15 cellular contexts compared by ENCODE assay signal in the genomic region with DNA sequence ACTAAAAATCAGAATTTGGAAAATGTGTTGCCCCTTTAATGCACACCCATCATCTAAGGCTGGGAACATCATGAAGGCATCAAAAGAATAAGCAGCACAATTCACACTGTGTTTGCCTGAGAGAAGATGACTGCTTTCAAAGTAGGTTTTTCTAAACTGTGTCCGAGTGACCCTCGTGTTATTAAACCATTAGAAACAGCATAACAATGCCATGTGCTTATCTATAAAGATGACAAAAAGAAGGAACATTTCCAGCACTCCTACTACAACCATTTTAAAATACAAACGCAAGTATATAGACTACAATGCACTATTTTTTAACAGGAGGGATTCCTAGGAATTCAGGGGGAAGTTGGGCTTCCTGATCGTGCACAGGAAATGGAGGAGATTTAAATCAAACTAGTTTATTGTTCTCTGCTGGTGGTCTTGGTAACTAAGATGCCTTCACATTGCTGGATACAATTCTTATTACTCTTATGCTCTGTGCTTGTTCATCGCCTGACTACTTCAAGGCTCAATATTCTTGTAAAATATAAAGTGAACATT.
DNase-seq lines count a peak whose midpoint lies in the region; ATAC-seq and TF ChIP-seq lines count a peak whose summit lies in the region.
"Had no signal": no experiment of that assay in that cellular context is flagged by ENCODE, and none has a peak within 500 bp of the region (broad histone marks: within the 10 kb centered on the region; RNA-seq: fewer than 3 reads in every experiment).

No MANE protein-coding gene starts in this region.

- H3K27me3 ChIP-seq in dorsolateral prefrontal cortex, result no peaks in the 10 kb centered on the region
- H3K27me3 ChIP-seq in foreskin keratinocyte, result no peaks in the 10 kb centered on the region
- H3K27me3 ChIP-seq: esophagus muscularis mucosa had no signal

- DNase-seq in CD1c-positive myeloid dendritic cell (ENCODE audit: extremely low spot score) (peak; percentile 36), KBM-7 (peak; percentile 18), dorsolateral prefrontal cortex (no peak), naive B cell (no peak), SKM-1 treated with dmso at 0.1 percent for 144 hours (lab: John Stamatoyannopoulos, UW; ENCODE audit: unreplicated experiment) (no peak), NCI-H1694 (lab: John Stamatoyannopoulos, UW) (no peak), foreskin keratinocyte (no peak)
- DNase-seq in activated T-cell treated with anti-CD3 and anti-CD28 coated beads, Interleukin-2, amount 50 U/mL, for 4 hours, result no peak
- DNase-seq: activated CD4-positive, alpha-beta T cell treated with anti-CD3 and anti-CD28 coated beads, Interleukin-2, amount 10 ng/mL, durations not matched to agents 24 days and 14 days; activated naive CD4-positive, alpha-beta T cell treated with anti-CD3 and anti-CD28 coated beads, Interleukin-2, amount 10 ng/mL, durations not matched to agents 7 days and 5 days; naive thymus-derived CD4-positive, alpha-beta T cell; NCI-H1436 treated with DMSO at 0.1 percent for 48 hours; NCI-H345 had no signal

- H3K27ac ChIP-seq in dorsolateral prefrontal cortex (peak overlapping the region in 56 of 59 donors; percentile 1 to 82 (median 58)), foreskin keratinocyte (no peak overlapping the region)

- ATAC-seq in naive B cell (ENCODE audit: low read depth in 2 of 2) (no peak), foreskin keratinocyte (no peak)
- ATAC-seq in activated T-cell treated with anti-CD3 and anti-CD28 coated beads, Interleukin-2, amount 50 U/mL, for 4 hours, result no peak

- peak overlapping the region; percentile 29 to 95 (median 72) for H3K27ac Mint-ChIP-seq in naive B cell
- H3K27ac Mint-ChIP-seq: activated CD4-positive, alpha-beta T cell treated with anti-CD3 and anti-CD28 coated beads, Interleukin-2, amount 10 ng/mL, durations not matched to agents 24 days and 14 days; activated naive CD4-positive, alpha-beta T cell treated with anti-CD3 and anti-CD28 coated beads, Interleukin-2, amount 10 ng/mL, durations not matched to agents 7 days and 5 days; naive thymus-derived CD4-positive, alpha-beta T cell had no signal

- H3K36me3 Mint-ChIP-seq in naive B cell, result peaks cover 9 to 21% of the 10 kb centered on the region in 2 donors
- no peaks in the 10 kb centered on the region for H3K36me3 Mint-ChIP-seq in activated T-cell treated with anti-CD3 and anti-CD28 coated beads, Interleukin-2, amount 50 U/mL, for 4 hours (ENCODE audit: insufficient read depth)
- H3K36me3 Mint-ChIP-seq: activated naive CD4-positive, alpha-beta T cell treated with anti-CD3 and anti-CD28 coated beads, Interleukin-2, amount 10 ng/mL, durations not matched to agents 7 days and 5 days; naive thymus-derived CD4-positive, alpha-beta T cell had no signal

- H3K4me3 ChIP-seq in dorsolateral prefrontal cortex, result peak overlapping the region in 1 of 59 donors; percentile 10
- H3K4me3 ChIP-seq: esophagus muscularis mucosa, prostate gland had no signal

- in situ Hi-C loops in KBM-7 (cut with MboI; ENCODE audit: low pct_unique_long_range_greater_than_20kb, low sequenced_read_pairs), result no loop called here

- H3K9me3 Mint-ChIP-seq in naive B cell, result no peaks in the 10 kb centered on the region
- peaks cover 6% of the 10 kb centered on the region for H3K9me3 Mint-ChIP-seq in activated T-cell treated with anti-CD3 and anti-CD28 coated beads, Interleukin-2, amount 50 U/mL, for 4 hours
- H3K9me3 Mint-ChIP-seq: activated naive CD4-positive, alpha-beta T cell treated with anti-CD3 and anti-CD28 coated beads, Interleukin-2, amount 10 ng/mL, durations not matched to agents 7 days and 5 days had no signal

- H3K4me1 ChIP-seq in foreskin keratinocyte, result peaks cover 9% of the 10 kb centered on the region
- H3K4me1 ChIP-seq: prostate gland had no signal

- peaks cover 51 to 63% (median 54%) of the 10 kb centered on the region in 3 donors for H3K4me1 Mint-ChIP-seq in naive B cell
- peaks cover 1% of the 10 kb centered on the region for H3K4me1 Mint-ChIP-seq in activated T-cell treated with anti-CD3 and anti-CD28 coated beads, Interleukin-2, amount 50 U/mL, for 4 hours (ENCODE audit: low read depth)
- H3K4me1 Mint-ChIP-seq: activated naive CD4-positive, alpha-beta T cell treated with anti-CD3 and anti-CD28 coated beads, Interleukin-2, amount 10 ng/mL, durations not matched to agents 7 days and 5 days had no signal

- TF ChIP-seq CTCF in dorsolateral prefrontal cortex (IDR thresholded peaks at IDR 0.05 in 54 of 56, conservative IDR thresholded peaks at IDR 0.05 in 2 of 56; ENCODE audit: low read depth in 1 of 56, partially characterized antibody in 56 of 56) (no peak), foreskin keratinocyte (conservative IDR thresholded peaks at IDR 0.05) (no peak)

- intact Hi-C loops in dorsolateral prefrontal cortex (cut with DNase I), result no loop called here

- H3K27me3 Mint-ChIP-seq in naive B cell, result no peaks in the 10 kb centered on the region
- H3K27me3 Mint-ChIP-seq in activated T-cell treated with anti-CD3 and anti-CD28 coated beads, Interleukin-2, amount 50 U/mL, for 4 hours (ENCODE audit: low read depth), result no peaks in the 10 kb centered on the region
- H3K27me3 Mint-ChIP-seq: activated CD4-positive, alpha-beta T cell treated with anti-CD3 and anti-CD28 coated beads, Interleukin-2, amount 10 ng/mL, durations not matched to agents 24 days and 14 days; activated naive CD4-positive, alpha-beta T cell treated with anti-CD3 and anti-CD28 coated beads, Interleukin-2, amount 10 ng/mL, durations not matched to agents 7 days and 5 days; naive thymus-derived CD4-positive, alpha-beta T cell had no signal

- H3K4me3 Mint-ChIP-seq in naive B cell, result peak overlapping the region in 5 of 8 donors; percentile 45 to 80 (median 70)
- H3K4me3 Mint-ChIP-seq in activated T-cell treated with anti-CD3 and anti-CD28 coated beads, Interleukin-2, amount 50 U/mL, for 4 hours, result no peak overlapping the region
- H3K4me3 Mint-ChIP-seq: activated CD4-positive, alpha-beta T cell treated with anti-CD3 and anti-CD28 coated beads, Interleukin-2, amount 10 ng/mL, durations not matched to agents 24 days and 14 days; activated naive CD4-positive, alpha-beta T cell treated with anti-CD3 and anti-CD28 coated beads, Interleukin-2, amount 10 ng/mL, durations not matched to agents 7 days and 5 days; naive thymus-derived CD4-positive, alpha-beta T cell had no signal

Comparison
In these comparisons a context has a peak if more than half of its experiments do, and no peak if none do; other contexts are left out.
1. DNase-seq: peak in CD1c-positive myeloid dendritic cell (single experiment) and KBM-7 (single experiment); none in dorsolateral prefrontal cortex (0 of 10), naive B cell (single experiment), activated T-cell treated with anti-CD3 and anti-CD28 coated beads, Interleukin-2, amount 50 U/mL, for 4 hours (single experiment), SKM-1 treated with dmso at 0.1 percent for 144 hours (single experiment), NCI-H1694 (single experiment) and foreskin keratinocyte (0 of 2).